ENCODE assay signal across 1 cellular context in genomic region chr15:35545825-35546580, GRCh38.
TF ChIP-seq lines count a peak whose summit lies in the region.

Gene DPH6, minus strand, starts transcription at chr15:35546165. Its CDS starts 24 bp downstream, at chr15:35546141.

TF ChIP-seq in neural cell, 6 proteins besides CTCF, POLR2A, EP300 and RAD21 (continued from another document):
- no peak for TF ChIP-seq EZH2 (IDR thresholded peaks at IDR 0.05; ENCODE audit: borderline replicate concordance, insufficient read depth, low read length, poor library complexity, severe bottlenecking)
